ENCODE assay signal across 21 cellular contexts in the genomic region with DNA sequence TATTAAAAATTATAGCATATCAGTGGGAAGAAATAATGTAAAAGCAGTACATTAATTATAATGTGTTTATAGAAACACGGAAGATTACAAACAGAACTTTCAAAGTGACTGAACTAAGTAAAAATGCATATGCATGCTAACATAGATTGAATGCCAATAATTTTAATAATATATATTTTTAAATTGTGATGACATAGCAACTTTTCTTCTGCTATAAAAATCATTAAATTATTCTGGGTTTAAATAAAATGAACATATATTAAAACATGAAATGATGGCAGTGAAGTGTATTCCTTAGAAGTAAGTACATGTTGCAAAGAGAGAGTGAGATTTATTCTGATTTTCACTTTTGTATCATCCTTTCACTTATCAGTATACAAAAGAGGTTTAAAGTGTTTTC.
"Had no signal": no experiment of that assay in that cellular context is flagged by ENCODE, and none has a peak within 500 bp of the region (broad histone marks: within the 10 kb centered on the region; RNA-seq: fewer than 3 reads in every experiment).

No MANE protein-coding gene starts in this region.

- H3K27ac ChIP-seq: SJSA1, SK-N-MC had no signal

- H3K4me1 ChIP-seq: SJSA1 had no signal

- FAIRE-seq: RCC 7860 had no signal

- DNase-seq: Kasumi-1, KG1, MM.1S, NCI-H1092 treated with DMSO at 0.1 percent for 48 hours, NCI-H1436, NCI-H187, NCI-H2029, NCI-H2081 treated with DMSO at 0.1 percent for 48 hours, NCI-H2171, NCI-H226, NCI-H446, NCI-H510A, NCI-H524 treated with DMSO at 0.1 percent for 48 hours, NCI-H69, NCI-H774, Right ventricle myocardium superior, RPMI8226, SIG-M5 had no signal

- H3K27me3 ChIP-seq: SJSA1 had no signal

- H3K36me3 ChIP-seq: SJSA1 had no signal

- H3K4me3 ChIP-seq: SJSA1, SK-N-MC had no signal

- H3K9me3 ChIP-seq: SJSA1 had no signal
